In the genomic region with DNA sequence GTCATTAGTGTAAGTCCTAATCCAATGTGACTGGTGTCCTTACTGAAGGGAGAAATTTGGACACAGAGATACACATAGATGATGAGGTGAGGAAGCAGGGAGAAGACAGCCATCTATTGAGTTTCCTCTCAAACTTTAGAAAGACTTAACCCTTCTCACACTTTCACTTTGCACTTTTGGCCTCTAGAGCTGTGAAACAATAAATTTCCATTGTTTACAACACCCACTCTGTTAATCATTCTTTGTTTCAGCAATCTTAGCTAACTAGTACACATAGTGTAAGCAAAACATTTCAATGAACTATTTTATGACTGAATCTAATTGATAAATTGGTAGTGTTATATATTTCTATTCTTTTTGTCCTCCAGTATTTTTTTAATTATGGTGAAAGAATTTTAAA, we compare ENCODE assay signal across 11 cellular contexts.
"Had no signal": no experiment of that assay in that cellular context is flagged by ENCODE, and none has a peak within 500 bp of the region (broad histone marks: within the 10 kb centered on the region; RNA-seq: fewer than 3 reads in every experiment).

No MANE protein-coding gene starts in this region.

- ATAC-seq: HCT116, HepG2 had no signal

- H3K9ac ChIP-seq: GM23248, KMS-11 had no signal

- H3K27me3 Mint-ChIP-seq: IgD-negative memory B cell had no signal

- H3K4me3 Mint-ChIP-seq: HFFc6, IgD-negative memory B cell had no signal

- H3K27ac Mint-ChIP-seq: HFFc6, IgD-negative memory B cell had no signal

- H3K9me3 Mint-ChIP-seq: HFFc6 had no signal

- FAIRE-seq: HepG2 had no signal

- H2AFZ ChIP-seq: GM23248 had no signal

- H3K9me3 ChIP-seq: HAP-1 had no signal

- H3K27ac ChIP-seq: GM23248, KMS-11 had no signal

- H3K4me3 ChIP-seq: GM23248, HAP-1 had no signal

- DNase-seq: GM23248, GOT3, H7, HFFc6, Karpas-422, KBM-7 had no signal

- H3K4me1 Mint-ChIP-seq: IgD-negative memory B cell had no signal

- H3K36me3 Mint-ChIP-seq: IgD-negative memory B cell had no signal

- H3K36me3 ChIP-seq: HAP-1 had no signal

- H3K4me2 ChIP-seq: KMS-11 had no signal
